ENCODE assay signal across 8 cellular contexts in the genomic region with DNA sequence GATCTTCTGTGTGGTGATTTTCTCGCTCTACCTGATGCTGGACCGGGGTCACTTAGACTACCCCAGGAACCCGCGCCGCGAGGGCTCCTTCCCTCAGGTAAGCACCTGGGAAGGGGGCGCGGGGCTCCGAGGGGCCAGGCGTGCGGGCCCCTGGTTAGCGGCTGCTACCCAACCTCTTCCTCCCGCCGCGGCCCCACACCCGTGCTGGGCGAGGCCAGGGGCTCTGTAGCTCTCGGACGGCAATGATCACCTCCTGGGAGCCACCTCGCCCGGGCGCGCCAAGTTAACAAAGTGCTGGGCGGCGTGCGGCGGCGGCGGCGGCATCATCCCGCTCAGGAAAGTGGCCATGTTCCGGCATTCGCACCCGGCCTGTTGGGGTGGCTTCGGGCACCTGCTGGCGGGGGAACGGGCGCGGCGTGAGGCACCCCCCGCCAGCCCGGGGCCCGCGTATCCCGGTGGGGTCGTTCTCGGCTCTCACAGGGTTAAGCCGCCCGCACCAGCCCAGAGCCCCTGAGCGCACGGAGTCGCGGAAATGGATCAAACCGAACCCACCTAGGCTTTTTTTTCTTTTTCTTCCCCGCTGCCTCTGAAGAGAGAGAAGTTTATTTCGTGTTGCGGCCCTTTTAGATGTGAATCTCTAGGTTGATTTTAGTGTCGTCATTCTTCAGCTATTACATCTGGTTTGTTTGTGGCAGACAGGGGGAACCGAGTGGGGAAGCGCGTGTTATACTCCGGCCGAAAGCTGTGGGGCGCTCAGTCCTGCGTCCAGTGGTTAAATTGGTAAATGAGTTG. TPM values are rescaled to one million over a fixed set of nuclear protein-coding genes. Genes with fewer than 3 reads are reported as not detected.
DNase-seq lines count a peak whose midpoint lies in the region; ATAC-seq, FAIRE-seq and TF ChIP-seq lines count a peak whose summit lies in the region.

No MANE protein-coding gene starts in this region.

- H3K27ac ChIP-seq in adrenal gland (peak overlapping the region; percentile 37 to 98 (median 94)), pancreas (peak overlapping the region; percentile 93 to 99 (median 96)), urinary bladder (ENCODE audit: low read depth) (peak overlapping the region; percentile 97)

- FAIRE-seq in pancreas (lab: Jason Lieb, UNC): no peak

- TF ChIP-seq POLR2A in adrenal gland (IDR thresholded peaks at IDR 0.05): peak in 1 of 2 donors; percentile 52

- H3K36me3 ChIP-seq in adrenal gland (replicated peaks in 1 of 2) (no peaks in the 10 kb centered on the region), pancreas (no peaks in the 10 kb centered on the region), urinary bladder (ENCODE audit: insufficient read depth) (no peaks in the 10 kb centered on the region)

- H3K27me3 ChIP-seq in adrenal gland (no peaks in the 10 kb centered on the region), pancreas (no peaks in the 10 kb centered on the region)

- intact Hi-C loops in adrenal gland (cut with DNase I): loop anchor here in 1 of 2 donors (10.0 kb wide), 1 partner anchor 174 kb away; no protein-coding TSS in a partner anchor
- intact Hi-C loops in cardiac septum (cut with DNase I): no loop called here
- intact Hi-C loops in pancreas (cut with DNase I): no loop called here

- peak; percentile 48 for DNase-seq in COR-L47 (lab: John Stamatoyannopoulos, UW)
- peak; percentile 87 for DNase-seq in LHCN-M2 (ENCODE audit: low read depth)
- peak; percentile 24 for DNase-seq in T follicular helper cell (ENCODE audit: low read depth)
- DNase-seq in adrenal gland: peak; percentile 79 to 92 (median 84)
- DNase-seq in cardiac septum (ENCODE audit: low spot score): peak; percentile 92
- peak; percentile 66 to 85 (median 76) for DNase-seq in pancreas

- H3K4me1 ChIP-seq in adrenal gland (replicated peaks in 1 of 2): peaks cover 33 to 43% of the 10 kb centered on the region in 2 donors
- peaks cover 10 to 31% (median 24%) of the 10 kb centered on the region in 3 donors for H3K4me1 ChIP-seq in pancreas
- H3K4me1 ChIP-seq in urinary bladder (ENCODE audit: insufficient read depth): peaks cover 3% of the 10 kb centered on the region

- H3K9me3 ChIP-seq in adrenal gland (replicated peaks in 1 of 3) (peaks cover 0 to 7% (median 0%) of the 10 kb centered on the region in 3 donors), pancreas (no peaks in the 10 kb centered on the region)

- ATAC-seq in GM21528 (IDR thresholded peaks at IDR 0.05; ENCODE audit: low FRiP score, unreplicated experiment) (peak; percentile 18), pancreas (peak; percentile 45 to 67 (median 54))

- 0 to 1% (median 1%) methylated on average over 28 to 65 of the region's 65 CpGs for WGBS in adrenal gland, 4 donors
- 0 to 1% methylated on average over 65 of the region's 65 CpGs for WGBS in pancreas, 2 donors
- WGBS in urinary bladder: under 1% methylated on average over 65 of the region's 65 CpGs

- H3K4me3 ChIP-seq in adrenal gland (peak overlapping the region; percentile 30 to 97 (median 76)), pancreas (peak overlapping the region; percentile 87 to 97 (median 94)), urinary bladder (ENCODE audit: low read depth, low read length) (peak overlapping the region; percentile 82)

- peak; percentile 61 to 89 (median 77) for TF ChIP-seq CTCF in adrenal gland (IDR thresholded peaks at IDR 0.05)
- TF ChIP-seq CTCF in pancreas (IDR thresholded peaks at IDR 0.05): peak; percentile 29 to 70 (median 57)

RNA-seq across cellular contexts. Expression of gene MAN2A1, which starts 0.9 kb away (rescaled TPM):
- total RNA-seq in LHCN-M2 (2014; rRNA removed) (126 and 129 TPM in 2 replicates), adrenal gland (100 to 1,000 TPM in 2 of 8 donors, 10 to 100 TPM in 6; 56.4 to 122 (median 88.6) TPM), cardiac septum (9.9 TPM), pancreas (10 to 100 TPM; 30.8 to 49.4 (median 40.6) TPM), urinary bladder (125 TPM)
- polyA plus RNA-seq in LHCN-M2 (2012): 24.7 TPM
- polyA plus RNA-seq in adrenal gland (10 to 100 TPM; 11.7 to 51.0 (median 14.2) TPM), pancreas (10 to 100 TPM in 1 of 2 donors, 1 to 10 TPM in 1; 8.5 to 15.3 TPM), urinary bladder (22.5 TPM)

Comparison
In these comparisons a context has a peak if more than half of its experiments do, and no peak if none do; other contexts are left out.
1. Peak in every context shown above with its lines: DNase-seq, ATAC-seq, H3K4me3 ChIP-seq and H3K27ac ChIP-seq.
2. DNase-seq: peak in every context shown above with its lines; median percentile 92 in cardiac septum; 87 in LHCN-M2; 84 in adrenal gland; 76 in pancreas; 48 in COR-L47; 24 in T follicular helper cell.